Comparison of ENCODE assay signal across 18 cellular contexts in genomic region chr7:6422926-6423632, GRCh38. TPM values are rescaled to one million over a fixed set of nuclear protein-coding genes. Genes with fewer than 3 reads are reported as not detected.
DNase-seq lines count a peak whose midpoint lies in the region; ATAC-seq and TF ChIP-seq lines count a peak whose summit lies in the region.
"Had no signal": no experiment of that assay in that cellular context is flagged by ENCODE, and none has a peak within 500 bp of the region (broad histone marks: within the 10 kb centered on the region; RNA-seq: fewer than 3 reads in every experiment).

No MANE protein-coding gene starts in this region.

- peak overlapping the region in 2 of 5 donors; percentile 38 to 73 for H3K27ac ChIP-seq in stomach
- H3K27ac ChIP-seq in OCI-LY7 (ENCODE audit: low read depth, low read length, poor library complexity, severe bottlenecking): no peak overlapping the region
- H3K27ac ChIP-seq: hepatocyte had no signal

- no peak overlapping the region for H3K4me3 Mint-ChIP-seq in activated naive CD4-positive, alpha-beta T cell treated with anti-CD3 and anti-CD28 coated beads for 36 hours
- no peak overlapping the region for H3K4me3 Mint-ChIP-seq in nephron progenitor cell
- H3K4me3 Mint-ChIP-seq: activated T-cell treated with anti-CD3 and anti-CD28 coated beads, Interleukin-2, amount 50 U/mL, for 72 hours; GM23338; naive B cell; type B pancreatic cell had no signal

- no peak overlapping the region for H2AFZ ChIP-seq in OCI-LY7 (ENCODE audit: low read length)
- H2AFZ ChIP-seq: GM23338, hepatocyte had no signal

- no peaks in the 10 kb centered on the region for H4K20me1 ChIP-seq in OCI-LY7 (ENCODE audit: insufficient read depth, low read length)

- H3K36me3 ChIP-seq in stomach (peaks cover 27 to 89% (median 88%) of the 10 kb centered on the region in 4 donors), OCI-LY7 (ENCODE audit: insufficient read depth, low read length) (peaks cover 77% of the 10 kb centered on the region)

- no peaks in the 10 kb centered on the region for H3K9me2 ChIP-seq in OCI-LY7 (ENCODE audit: insufficient read depth, low read length)

- H3K27ac Mint-ChIP-seq in activated naive CD4-positive, alpha-beta T cell treated with anti-CD3 and anti-CD28 coated beads for 36 hours: no peak overlapping the region
- H3K27ac Mint-ChIP-seq in nephron progenitor cell: no peak overlapping the region
- H3K27ac Mint-ChIP-seq: GM23338, type B pancreatic cell had no signal

- no peak for TF ChIP-seq POLR2A in stomach (IDR thresholded peaks at IDR 0.05)

- H3K4me2 ChIP-seq in OCI-LY7 (ENCODE audit: low read length): no peak overlapping the region
- H3K4me2 ChIP-seq: GM23338, hepatocyte had no signal

- H3K36me3 Mint-ChIP-seq in activated naive CD4-positive, alpha-beta T cell treated with anti-CD3 and anti-CD28 coated beads for 36 hours (ENCODE audit: low read depth): peaks cover 15% of the 10 kb centered on the region
- H3K36me3 Mint-ChIP-seq in nephron progenitor cell (ENCODE audit: low read depth): peaks cover 70% of the 10 kb centered on the region

- DNase-seq in activated T-cell treated with anti-CD3 and anti-CD28 coated beads, Interleukin-2, amount 50 U/mL, for 1 hour: peak; percentile 33
- DNase-seq in activated T-cell treated with anti-CD3 and anti-CD28 coated beads, Interleukin-2, amount 50 U/mL, for 48 hours: no peak
- peak; percentile 88 for DNase-seq in SIG-M5 treated with dmso at 0.1 percent for 504 hours (lab: John Stamatoyannopoulos, UW; ENCODE audit: unreplicated experiment)
- DNase-seq in left ventricle myocardium superior: peak; percentile 48
- peak; percentile 41 for DNase-seq in stomach
- no peak for DNase-seq in OCI-LY7 (ENCODE audit: low spot score)
- no peak for DNase-seq in activated naive CD4-positive, alpha-beta T cell treated with anti-CD3 and anti-CD28 coated beads for 36 hours
- DNase-seq in nephron progenitor cell: no peak
- DNase-seq: activated CD4-positive, CD25-positive, alpha-beta regulatory T cell; activated T-cell treated with anti-CD3 and anti-CD28 coated beads, Interleukin-2, amount 50 U/mL, for 72 hours; GDM1; naive B cell; NCI-H510A; OCI-M1; stimulated activated CD4-positive, alpha-beta T cell treated with anti-CD3 and anti-CD28 coated beads, Interleukin-2, amount 100 ng/mL, for 48 hours had no signal

- H3K27me3 ChIP-seq in stomach: no peaks in the 10 kb centered on the region
- H3K27me3 ChIP-seq: hepatocyte had no signal

- no peaks in the 10 kb centered on the region for H3K27me3 Mint-ChIP-seq in activated naive CD4-positive, alpha-beta T cell treated with anti-CD3 and anti-CD28 coated beads for 36 hours (ENCODE audit: low read depth)
- peaks cover 6% of the 10 kb centered on the region for H3K27me3 Mint-ChIP-seq in nephron progenitor cell (ENCODE audit: low read depth, poor library complexity)
- H3K27me3 Mint-ChIP-seq: naive B cell, type B pancreatic cell had no signal

- no peaks in the 10 kb centered on the region for H3K9me3 ChIP-seq in stomach
- 0 out of 2 replicates have a peak, but pooled peaks cover 10% of the 10 kb centered on the region for H3K9me3 ChIP-seq in OCI-LY7 (ENCODE audit: low read length)

- 80 to 89% (median 89%) methylated on average over 18 of the region's 18 CpGs for WGBS in stomach, 5 donors

- TF ChIP-seq EP300 in stomach (IDR thresholded peaks at IDR 0.05): no peak

- BruUV-seq in OCI-LY7 (replicated peaks; lab: Mats Ljungman, UMichigan): no TSS peak

- H3K4me1 Mint-ChIP-seq in activated naive CD4-positive, alpha-beta T cell treated with anti-CD3 and anti-CD28 coated beads for 36 hours (ENCODE audit: low read depth): peaks cover 6% of the 10 kb centered on the region
- peaks cover 12% of the 10 kb centered on the region for H3K4me1 Mint-ChIP-seq in nephron progenitor cell
- H3K4me1 Mint-ChIP-seq: GM23338 had no signal

- ATAC-seq in left ventricle myocardium superior: peak; percentile 38
- ATAC-seq: GM23338 had no signal

- CTCF ChIA-PET in OCI-LY7 (lab: Charles Lee; ENCODE audit: unreplicated experiment): no interaction called here
- CTCF ChIA-PET in activated naive CD4-positive, alpha-beta T cell treated with anti-CD3 and anti-CD28 coated beads for 36 hours (lab: Charles Lee): interaction anchor here (0.6 to 0.7 kb wide), 2 partner anchors 20 to 72 kb away, joined by 7 read pairs; no protein-coding TSS in a partner anchor

- H3K79me2 ChIP-seq in OCI-LY7 (ENCODE audit: insufficient read depth, low read depth, low read length): no peaks in the 10 kb centered on the region
- H3K79me2 ChIP-seq: hepatocyte had no signal

- POLR2A ChIA-PET in OCI-LY7 (lab: Charles Lee): no interaction called here

- peaks cover 0 to 9% (median 0%) of the 10 kb centered on the region in 4 donors for H3K4me1 ChIP-seq in stomach
- no peaks in the 10 kb centered on the region for H3K4me1 ChIP-seq in OCI-LY7 (ENCODE audit: insufficient read depth, low read length, poor library complexity, severe bottlenecking)

- H3K4me3 ChIP-seq in stomach (no peak overlapping the region), OCI-LY7 (ENCODE audit: low read depth, low read length, poor library complexity, severe bottlenecking) (no peak overlapping the region)
- H3K4me3 ChIP-seq: GM23338, hepatocyte had no signal

- H3K9me3 Mint-ChIP-seq in activated naive CD4-positive, alpha-beta T cell treated with anti-CD3 and anti-CD28 coated beads for 36 hours: no peaks in the 10 kb centered on the region
- no peaks in the 10 kb centered on the region for H3K9me3 Mint-ChIP-seq in nephron progenitor cell
- H3K9me3 Mint-ChIP-seq: activated T-cell treated with anti-CD3 and anti-CD28 coated beads, Interleukin-2, amount 50 U/mL, for 72 hours; naive B cell; type B pancreatic cell had no signal

- intact Hi-C loops in left ventricle myocardium superior (cut with micrococcal nuclease) (no loop called here), stomach (cut with DNase I; ENCODE audit: low total_unique reads) (no loop called here), OCI-LY7 (cut with micrococcal nuclease; ENCODE audit: unreplicated experiment) (no loop called here)
- intact Hi-C loops in activated naive CD4-positive, alpha-beta T cell treated with anti-CD3 and anti-CD28 coated beads for 36 hours (cut with micrococcal nuclease): no loop called here

- TF ChIP-seq CTCF in stomach (IDR thresholded peaks at IDR 0.05): no peak
- no peak for TF ChIP-seq CTCF in OCI-LY7 (conservative IDR thresholded peaks at IDR 0.05; ENCODE audit: low read length)
- TF ChIP-seq CTCF in nephron progenitor cell (IDR thresholded peaks at IDR 0.05): no peak

RNA-seq across cellular contexts. Expression of gene DAGLB, which starts 24.7 kb away (rescaled TPM):
- total RNA-seq in left ventricle myocardium superior (10.1 TPM), stomach (10 to 100 TPM in 4 of 5 donors, 1 to 10 TPM in 1; 5.8 to 23.7 (median 15.4) TPM), OCI-LY7 (2022) (19.5 and 24.8 TPM in 2 replicates)
- polyA plus RNA-seq in stomach: 1 to 10 TPM; 4.7 to 6.6 (median 5.0) TPM
- 12.4 and 17.5 TPM in 2 replicates for total RNA-seq in OCI-LY7 (2014; rRNA removed; shearing (Covaris generic))
- total RNA-seq in activated naive CD4-positive, alpha-beta T cell treated with anti-CD3 and anti-CD28 coated beads for 36 hours: 10 to 100 TPM; 13.1 to 13.6 TPM

RNA-seq across cellular contexts. Expression of gene RAC1, which starts 48.8 kb away (rescaled TPM):
- total RNA-seq in left ventricle myocardium superior (140 TPM), stomach (100 to 1,000 TPM in 4 of 5 donors, 10 to 100 TPM in 1; 27.4 to 159 (median 118) TPM), OCI-LY7 (2022) (211 and 230 TPM in 2 replicates)
- 100 to 1,000 TPM; 190 to 319 (median 302) TPM for polyA plus RNA-seq in stomach
- 56.1 and 70.6 TPM in 2 replicates for total RNA-seq in OCI-LY7 (2014; rRNA removed; shearing (Covaris generic))
- 100 to 1,000 TPM; 144 to 145 TPM for total RNA-seq in activated naive CD4-positive, alpha-beta T cell treated with anti-CD3 and anti-CD28 coated beads for 36 hours

Comparison
In these comparisons a context has a peak if more than half of its experiments do, and no peak if none do; other contexts are left out.
1. DNase-seq: peak in activated T-cell treated with anti-CD3 and anti-CD28 coated beads, Interleukin-2, amount 50 U/mL, for 1 hour (single experiment), SIG-M5 treated with dmso at 0.1 percent for 504 hours (single experiment), left ventricle myocardium superior (single experiment) and stomach (single experiment); none in activated T-cell treated with anti-CD3 and anti-CD28 coated beads, Interleukin-2, amount 50 U/mL, for 48 hours (0 of 2), OCI-LY7 (single experiment), activated naive CD4-positive, alpha-beta T cell treated with anti-CD3 and anti-CD28 coated beads for 36 hours (single experiment) and nephron progenitor cell (single experiment).